In the genomic region with DNA sequence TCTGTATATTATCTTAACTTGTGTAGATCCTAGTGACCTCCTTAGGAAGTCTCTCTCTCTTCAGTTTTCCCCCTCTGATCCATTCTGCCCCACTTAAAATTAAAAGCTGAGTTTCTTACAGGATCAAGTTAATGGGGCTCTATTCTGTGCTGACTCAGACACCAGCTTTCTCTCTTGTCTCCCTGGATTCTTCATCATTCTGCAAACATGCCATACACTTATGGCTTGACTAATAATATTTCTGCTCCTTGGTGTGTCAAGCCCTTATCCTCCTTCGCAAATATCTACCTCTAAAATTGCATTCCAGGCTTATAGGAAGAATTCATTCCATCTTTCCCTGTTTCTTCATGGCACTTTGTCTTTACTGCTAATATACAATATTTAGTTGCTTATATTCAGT, we compare ENCODE assay signal across 18 cellular contexts. TPM values are rescaled to one million over a fixed set of nuclear protein-coding genes. Genes with fewer than 3 reads are reported as not detected.
DNase-seq lines count a peak whose midpoint lies in the region; ATAC-seq and TF ChIP-seq lines count a peak whose summit lies in the region.
"Had no signal": no experiment of that assay in that cellular context is flagged by ENCODE, and none has a peak within 500 bp of the region (broad histone marks: within the 10 kb centered on the region; RNA-seq: fewer than 3 reads in every experiment).

No MANE protein-coding gene starts in this region.

- peaks cover 2 to 19% of the 10 kb centered on the region in 2 donors for H3K36me3 Mint-ChIP-seq in activated T-cell treated with anti-CD3 and anti-CD28 coated beads, Interleukin-2, amount 50 U/mL, for 72 hours (ENCODE audit: insufficient read depth in 2 of 2)

- no peak overlapping the region for H2AFZ ChIP-seq in PC-3 (ENCODE audit: low read length)
- no peak overlapping the region for H2AFZ ChIP-seq in osteoblast (ENCODE audit: low read length)

- intact Hi-C loops in PC-3 (cut with micrococcal nuclease): loop anchor here (5.0 kb wide), 1 partner anchor 124 kb away; no protein-coding TSS in a partner anchor

- H3K4me2 ChIP-seq in PC-3 (ENCODE audit: low read length): no peak overlapping the region
- no peak overlapping the region for H3K4me2 ChIP-seq in osteoblast (ENCODE audit: insufficient read depth, low read length)
- H3K4me2 ChIP-seq: KMS-11 had no signal

- no peak overlapping the region for H3K27ac ChIP-seq in PC-3 (ENCODE audit: low read length)
- no peak overlapping the region for H3K27ac ChIP-seq in osteoblast (ENCODE audit: low read depth, low read length)
- H3K27ac ChIP-seq: KMS-11, SJCRH30 had no signal

- no TSS peak for BruUV-seq in PC-3 (replicated peaks; lab: Mats Ljungman, UMichigan)

- H3K4me1 ChIP-seq in PC-3 (ENCODE audit: insufficient read depth, low read length) (peaks cover 21% of the 10 kb centered on the region), osteoblast (ENCODE audit: insufficient read depth, low read length) (peaks cover 14% of the 10 kb centered on the region)

- H3K9me3 Mint-ChIP-seq in activated T-cell treated with anti-CD3 and anti-CD28 coated beads, Interleukin-2, amount 50 U/mL, for 72 hours: peaks cover 0 to 1% of the 10 kb centered on the region in 2 donors

- TF ChIP-seq CTCF in PC-3 (conservative IDR thresholded peaks at IDR 0.05; ENCODE audit: low read depth, low read length) (no peak), fibroblast of mammary gland (conservative IDR thresholded peaks at IDR 0.05; ENCODE audit: control insufficient read depth, insufficient read depth, low read depth, low read length) (no peak), osteoblast (IDR thresholded peaks at IDR 0.05; ENCODE audit: extremely low read depth, low read depth, low read length) (no peak)

- no peak overlapping the region for H3K4me3 Mint-ChIP-seq in activated T-cell treated with anti-CD3 and anti-CD28 coated beads, Interleukin-2, amount 50 U/mL, for 72 hours
- H3K4me3 Mint-ChIP-seq: B cell, CD14-positive monocyte had no signal

- peaks cover 6% of the 10 kb centered on the region for H3K4me1 Mint-ChIP-seq in activated T-cell treated with anti-CD3 and anti-CD28 coated beads, Interleukin-2, amount 50 U/mL, for 72 hours (ENCODE audit: low read depth)

- H4K20me1 ChIP-seq in PC-3 (ENCODE audit: low read length): no peaks in the 10 kb centered on the region
- no peaks in the 10 kb centered on the region for H4K20me1 ChIP-seq in osteoblast (ENCODE audit: insufficient read depth, low read length)

- no peaks in the 10 kb centered on the region for H3K9me3 ChIP-seq in PC-3 (ENCODE audit: low read length)
- no peaks in the 10 kb centered on the region for H3K9me3 ChIP-seq in osteoblast (ENCODE audit: low read depth, low read length)
- H3K9me3 ChIP-seq: SJCRH30 had no signal

- H3K79me2 ChIP-seq in PC-3 (ENCODE audit: low read length) (no peaks in the 10 kb centered on the region), osteoblast (ENCODE audit: insufficient read depth, low read length) (no peaks in the 10 kb centered on the region)

- peak; percentile 68 for ATAC-seq in PC-3
- no peak for ATAC-seq in GM21528 (IDR thresholded peaks at IDR 0.05; ENCODE audit: low FRiP score, unreplicated experiment)
- no peak for ATAC-seq in activated T-cell treated with anti-CD3 and anti-CD28 coated beads, Interleukin-2, amount 50 U/mL, for 72 hours (replicated peaks in 1 of 2)

- H3K36me3 ChIP-seq in PC-3 (ENCODE audit: low read depth, low read length) (peaks cover under 1% of the 10 kb centered on the region; the same call in 1 of the 2 replicates), osteoblast (ENCODE audit: insufficient read depth, low read length) (peaks cover 2% of the 10 kb centered on the region)

- DNase-seq in EH (ENCODE audit: low read depth) (peak; percentile 49), PC-3 (peak; percentile 42), fibroblast of mammary gland (ENCODE audit: low read depth) (peak; percentile 10), osteoblast (ENCODE audit: insufficient read length, low spot score, missing footprints) (peak; percentile 34), NCI-H2081 (lab: John Stamatoyannopoulos, UW) (no peak)
- DNase-seq in activated T-cell treated with anti-CD3 and anti-CD28 coated beads, Interleukin-2, amount 50 U/mL, for 72 hours: no peak
- DNase-seq: H7, NCI-H1105, NCI-H146, NCI-H2029, NCI-H226, NCI-H524, NCI-H82, SJCRH30 had no signal

- CTCF ChIA-PET in PC-3 (lab: Charles Lee): no interaction called here

- no peaks in the 10 kb centered on the region for H3K9me2 ChIP-seq in PC-3 (replicated peaks; ENCODE audit: low read length)

- H3K9ac ChIP-seq in PC-3 (ENCODE audit: low read length): no peak overlapping the region
- H3K9ac ChIP-seq: KMS-11 had no signal

- no peaks in the 10 kb centered on the region for H3K27me3 Mint-ChIP-seq in activated T-cell treated with anti-CD3 and anti-CD28 coated beads, Interleukin-2, amount 50 U/mL, for 72 hours (ENCODE audit: low read depth)
- H3K27me3 Mint-ChIP-seq: B cell had no signal

- H3F3A ChIP-seq in PC-3 (ENCODE audit: low read length, unreplicated experiment): no peaks in the 10 kb centered on the region

- no peak overlapping the region for H3K27ac Mint-ChIP-seq in activated T-cell treated with anti-CD3 and anti-CD28 coated beads, Interleukin-2, amount 50 U/mL, for 72 hours
- H3K27ac Mint-ChIP-seq: B cell, CD14-positive monocyte had no signal

- POLR2A ChIA-PET in PC-3 (lab: Charles Lee; ENCODE audit: unreplicated experiment): interaction anchor here (0.6 kb wide), 1 partner anchor 8 kb away, joined by 7 read pairs; no protein-coding TSS in a partner anchor

- H3K4me3 ChIP-seq in PC-3 (ENCODE audit: low read length): no peak overlapping the region
- no peak overlapping the region for H3K4me3 ChIP-seq in fibroblast of mammary gland (ENCODE audit: control insufficient read depth, low read depth, low read length)
- no peak overlapping the region for H3K4me3 ChIP-seq in osteoblast (ENCODE audit: insufficient read depth, low read length)
- H3K4me3 ChIP-seq: SJCRH30 had no signal

- H3K27me3 ChIP-seq in PC-3 (ENCODE audit: low read length) (no peaks in the 10 kb centered on the region), osteoblast (ENCODE audit: insufficient read depth, low read length) (no peaks in the 10 kb centered on the region)
- H3K27me3 ChIP-seq: SJCRH30 had no signal

RNA-seq across cellular contexts. Expression of a gene that starts 18.1 kb away (rescaled TPM):
- total RNA-seq in PC-3 (2014; rRNA removed) (1.5 and 1.6 TPM in 2 replicates), osteoblast (1.4 and 1.8 TPM in 2 replicates)
- total RNA-seq in activated T-cell treated with anti-CD3 and anti-CD28 coated beads, Interleukin-2, amount 50 U/mL, for 72 hours: 1 to 10 TPM in 1 of 2 donors, under 1 TPM in 1; 0.86 to 1.5 TPM

Comparison
In these comparisons a context has a peak if more than half of its experiments do, and no peak if none do; other contexts are left out.
1. DNase-seq: peak in EH (single experiment), PC-3 (single experiment), fibroblast of mammary gland (single experiment) and osteoblast (single experiment); none in activated T-cell treated with anti-CD3 and anti-CD28 coated beads, Interleukin-2, amount 50 U/mL, for 72 hours (0 of 2) and NCI-H2081 (0 of 2).